ENCODE assay signal across 9 cellular contexts in genomic region chr3:105527949-105528348, GRCh38.
DNase-seq lines count a peak whose midpoint lies in the region; ATAC-seq and TF ChIP-seq lines count a peak whose summit lies in the region.
"Had no signal": no experiment of that assay in that cellular context is flagged by ENCODE, and none has a peak within 500 bp of the region (broad histone marks: within the 10 kb centered on the region; RNA-seq: fewer than 3 reads in every experiment).

No MANE protein-coding gene starts in this region.

- H3K4me2 ChIP-seq in PC-9: no peak overlapping the region
- H3K4me2 ChIP-seq: BLaER1 had no signal

- H4K20me1 ChIP-seq in PC-9 (ENCODE audit: insufficient read depth): no peaks in the 10 kb centered on the region
- H4K20me1 ChIP-seq: BLaER1 had no signal

- no TSS peak for BruUV-seq in PC-9 (replicated peaks; lab: Mats Ljungman, UMichigan)

- H3K27ac ChIP-seq in PC-9: no peak overlapping the region
- H3K27ac ChIP-seq: BLaER1 had no signal

- ATAC-seq in HG03342 (IDR thresholded peaks at IDR 0.05; ENCODE audit: unreplicated experiment): peak; percentile 75
- peak; percentile 99 for ATAC-seq in stimulated activated effector memory CD8-positive, alpha-beta T cell treated with anti-CD3 and anti-CD28 coated beads, Interleukin-12 subunit alpha, Interleukin-12 subunit beta, amount 100 ng/mL, for 72 hours

- H3K9me2 ChIP-seq in PC-9 (ENCODE audit: insufficient read depth): no peaks in the 10 kb centered on the region

- peaks cover 15% of the 10 kb centered on the region; the same call in 1 of the 2 replicates for H3K36me3 ChIP-seq in PC-9 (ENCODE audit: low read depth)
- H3K36me3 ChIP-seq: BLaER1 had no signal

- intact Hi-C loops in activated naive CD4-positive, alpha-beta T cell treated with anti-CD3 and anti-CD28 coated beads for 36 hours (cut with micrococcal nuclease): no loop called here
- intact Hi-C loops in PC-9 (cut with micrococcal nuclease; ENCODE audit: unreplicated experiment): no loop called here

- POLR2A ChIA-PET in PC-9 (lab: Charles Lee; ENCODE audit: unreplicated experiment): no interaction called here

- DNase-seq in activated naive CD4-positive, alpha-beta T cell treated with anti-CD3 and anti-CD28 coated beads for 36 hours: peak; percentile 20
- no peak for DNase-seq in activated naive CD4-positive, alpha-beta T cell treated with anti-CD3 and anti-CD28 coated beads, Interleukin-2, amount 10 ng/mL, durations not matched to agents 7 days and 5 days
- peak; percentile 12 to 65 for DNase-seq in PC-9
- DNase-seq in stimulated activated effector memory CD8-positive, alpha-beta T cell treated with anti-CD3 and anti-CD28 coated beads, Interleukin-12 subunit alpha, Interleukin-12 subunit beta, amount 100 ng/mL, for 72 hours (ENCODE audit: low spot score in 2 of 2): no peak
- no peak for DNase-seq in GF-D8 (lab: John Stamatoyannopoulos, UW)
- DNase-seq in NK-92 (lab: John Stamatoyannopoulos, UW; ENCODE audit: unreplicated experiment): no peak
- DNase-seq in superior temporal gyrus (ENCODE audit: extremely low spot score): no peak

- no peaks in the 10 kb centered on the region for H3K79me2 ChIP-seq in PC-9 (ENCODE audit: low read depth)

- H3F3A ChIP-seq in PC-9 (ENCODE audit: insufficient read depth, low read depth): no peaks in the 10 kb centered on the region

- peaks cover 2% of the 10 kb centered on the region for H3K36me3 Mint-ChIP-seq in activated naive CD4-positive, alpha-beta T cell treated with anti-CD3 and anti-CD28 coated beads for 36 hours (ENCODE audit: low read depth)
- no peaks in the 10 kb centered on the region for H3K36me3 Mint-ChIP-seq in activated naive CD4-positive, alpha-beta T cell treated with anti-CD3 and anti-CD28 coated beads, Interleukin-2, amount 10 ng/mL, durations not matched to agents 7 days and 5 days
- no peaks in the 10 kb centered on the region for H3K36me3 Mint-ChIP-seq in stimulated activated effector memory CD8-positive, alpha-beta T cell treated with anti-CD3 and anti-CD28 coated beads, Interleukin-12 subunit alpha, Interleukin-12 subunit beta, amount 100 ng/mL, for 72 hours

- no peak for TF ChIP-seq CTCF in PC-9 (conservative IDR thresholded peaks at IDR 0.05)

- peaks cover 22% of the 10 kb centered on the region for H3K4me1 Mint-ChIP-seq in activated naive CD4-positive, alpha-beta T cell treated with anti-CD3 and anti-CD28 coated beads for 36 hours (ENCODE audit: low read depth)
- H3K4me1 Mint-ChIP-seq in activated naive CD4-positive, alpha-beta T cell treated with anti-CD3 and anti-CD28 coated beads, Interleukin-2, amount 10 ng/mL, durations not matched to agents 7 days and 5 days: no peaks in the 10 kb centered on the region
- no peaks in the 10 kb centered on the region for H3K4me1 Mint-ChIP-seq in stimulated activated effector memory CD8-positive, alpha-beta T cell treated with anti-CD3 and anti-CD28 coated beads, Interleukin-12 subunit alpha, Interleukin-12 subunit beta, amount 100 ng/mL, for 72 hours

- CTCF ChIA-PET in activated naive CD4-positive, alpha-beta T cell treated with anti-CD3 and anti-CD28 coated beads for 36 hours (lab: Charles Lee): interaction anchor here (0.6 to 2.3 kb wide), 5 partner anchors 9 to 484 kb away, joined by 3 to 11 read pairs (median 4); no protein-coding TSS in a partner anchor
- CTCF ChIA-PET in activated naive CD4-positive, alpha-beta T cell treated with anti-CD3 and anti-CD28 coated beads, Interleukin-2, amount 10 ng/mL, durations not matched to agents 7 days and 5 days (lab: Charles Lee): no interaction called here
- CTCF ChIA-PET in PC-9 (lab: Charles Lee): interaction anchor here (0.6 to 1.0 kb wide), 2 partner anchors 9 to 871 kb away, joined by 3 to 4 read pairs; no protein-coding TSS in a partner anchor

- no peak overlapping the region for H3K27ac Mint-ChIP-seq in activated naive CD4-positive, alpha-beta T cell treated with anti-CD3 and anti-CD28 coated beads for 36 hours
- no peak overlapping the region for H3K27ac Mint-ChIP-seq in activated naive CD4-positive, alpha-beta T cell treated with anti-CD3 and anti-CD28 coated beads, Interleukin-2, amount 10 ng/mL, durations not matched to agents 7 days and 5 days
- H3K27ac Mint-ChIP-seq in stimulated activated effector memory CD8-positive, alpha-beta T cell treated with anti-CD3 and anti-CD28 coated beads, Interleukin-12 subunit alpha, Interleukin-12 subunit beta, amount 100 ng/mL, for 72 hours: no peak overlapping the region

- peaks cover 44% of the 10 kb centered on the region for H3K4me1 ChIP-seq in PC-9 (replicated peaks; ENCODE audit: insufficient read depth)
- H3K4me1 ChIP-seq: BLaER1 had no signal

- H3K4me3 ChIP-seq in PC-9: no peak overlapping the region
- H3K4me3 ChIP-seq: BLaER1 had no signal

- no peaks in the 10 kb centered on the region for H3K27me3 Mint-ChIP-seq in activated naive CD4-positive, alpha-beta T cell treated with anti-CD3 and anti-CD28 coated beads for 36 hours (ENCODE audit: low read depth)
- no peaks in the 10 kb centered on the region for H3K27me3 Mint-ChIP-seq in activated naive CD4-positive, alpha-beta T cell treated with anti-CD3 and anti-CD28 coated beads, Interleukin-2, amount 10 ng/mL, durations not matched to agents 7 days and 5 days

- H3K4me3 Mint-ChIP-seq in activated naive CD4-positive, alpha-beta T cell treated with anti-CD3 and anti-CD28 coated beads for 36 hours: no peak overlapping the region
- H3K4me3 Mint-ChIP-seq in activated naive CD4-positive, alpha-beta T cell treated with anti-CD3 and anti-CD28 coated beads, Interleukin-2, amount 10 ng/mL, durations not matched to agents 7 days and 5 days: no peak overlapping the region
- H3K4me3 Mint-ChIP-seq in stimulated activated effector memory CD8-positive, alpha-beta T cell treated with anti-CD3 and anti-CD28 coated beads, Interleukin-12 subunit alpha, Interleukin-12 subunit beta, amount 100 ng/mL, for 72 hours: no peak overlapping the region

- no peaks in the 10 kb centered on the region for H3K27me3 ChIP-seq in PC-9 (ENCODE audit: insufficient read depth, low read depth)
- H3K27me3 ChIP-seq: BLaER1 had no signal

- peaks cover 6% of the 10 kb centered on the region for H3K9me3 ChIP-seq in PC-9 (ENCODE audit: insufficient read depth, low read depth)
- H3K9me3 ChIP-seq: BLaER1 had no signal

- H3K9me3 Mint-ChIP-seq in activated naive CD4-positive, alpha-beta T cell treated with anti-CD3 and anti-CD28 coated beads for 36 hours: no peaks in the 10 kb centered on the region
- no peaks in the 10 kb centered on the region for H3K9me3 Mint-ChIP-seq in activated naive CD4-positive, alpha-beta T cell treated with anti-CD3 and anti-CD28 coated beads, Interleukin-2, amount 10 ng/mL, durations not matched to agents 7 days and 5 days
- H3K9me3 Mint-ChIP-seq in stimulated activated effector memory CD8-positive, alpha-beta T cell treated with anti-CD3 and anti-CD28 coated beads, Interleukin-12 subunit alpha, Interleukin-12 subunit beta, amount 100 ng/mL, for 72 hours: no peaks in the 10 kb centered on the region

- no peak overlapping the region for H2AFZ ChIP-seq in PC-9

Comparison
In these comparisons a context has a peak if more than half of its experiments do, and no peak if none do; other contexts are left out.
1. DNase-seq: peak in activated naive CD4-positive, alpha-beta T cell treated with anti-CD3 and anti-CD28 coated beads for 36 hours (single experiment) and PC-9 (2 of 2); none in activated naive CD4-positive, alpha-beta T cell treated with anti-CD3 and anti-CD28 coated beads, Interleukin-2, amount 10 ng/mL, durations not matched to agents 7 days and 5 days (single experiment), stimulated activated effector memory CD8-positive, alpha-beta T cell treated with anti-CD3 and anti-CD28 coated beads, Interleukin-12 subunit alpha, Interleukin-12 subunit beta, amount 100 ng/mL, for 72 hours (0 of 2), GF-D8 (single experiment), NK-92 (single experiment) and superior temporal gyrus (single experiment).